Comparison of ENCODE assay signal across 1 cellular context in genomic region chr9:105447814-105448812, GRCh38.
TF ChIP-seq lines count a peak whose summit lies in the region.

Gene FSD1L, plus strand, starts transcription at chr9:105448034. Its CDS starts 187 bp downstream, at chr9:105448221.

TF ChIP-seq in K562, 482 proteins besides CTCF, POLR2A, EP300 and RAD21 (continued from another document):
- TF ChIP-seq ZHX1 (conservative IDR thresholded peaks at IDR 0.05; ENCODE audit: low read length) (0 out of 2 replicates have a peak, but pooled peaks have one; percentile 22), HLTF (IDR thresholded peaks at IDR 0.05) (no peak), ZNF583 (CRISPR knock-in tag; IDR thresholded peaks at IDR 0.05) (no peak), ELF2 (CRISPR knock-in tag; IDR thresholded peaks at IDR 0.05) (peak; percentile 48; the same call in 1 of the 2 replicates), BHLHE40 (IDR thresholded peaks at IDR 0.05; ENCODE audit: low read length) (peak; percentile 74), ZKSCAN3 (CRISPR knock-in tag; IDR thresholded peaks at IDR 0.05) (no peak), TAF7 (tag; IDR thresholded peaks at IDR 0.05) (peak; percentile 14; the same call in 1 of the 2 replicates), ZC3H4 (CRISPR knock-in tag; IDR thresholded peaks at IDR 0.05; ENCODE audit: borderline replicate concordance) (no peak), ZNF134 (CRISPR knock-in tag; conservative IDR thresholded peaks at IDR 0.05) (no peak), ATF7 (IDR thresholded peaks at IDR 0.05) (peak; percentile 63; the same call in 1 of the 2 replicates), THAP7 (CRISPR knock-in tag; IDR thresholded peaks at IDR 0.05) (no peak), ZNF586 (CRISPR knock-in tag; conservative IDR thresholded peaks at IDR 0.05) (no peak), ETS2 (tag; IDR thresholded peaks at IDR 0.05; ENCODE audit: borderline replicate concordance, poor library complexity, severe bottlenecking) (no peak), ELF4 (CRISPR knock-in tag; IDR thresholded peaks at IDR 0.05) (no peak), POLR2G (IDR thresholded peaks at IDR 0.05; ENCODE audit: low read depth, low read length) (peak; percentile 85), BRCA1 (IDR thresholded peaks at IDR 0.05) (no peak), BRCA1 (CRISPR knock-in tag; IDR thresholded peaks at IDR 0.05) (no peak), ZNF561 (CRISPR knock-in tag; conservative IDR thresholded peaks at IDR 0.05) (no peak), ZNF316 (IDR thresholded peaks at IDR 0.05) (no peak), CGGBP1 (CRISPR knock-in tag; IDR thresholded peaks at IDR 0.05) (no peak), MAFF (IDR thresholded peaks at IDR 0.05; ENCODE audit: low read length) (no peak), RHOXF2B (CRISPR knock-in tag; conservative IDR thresholded peaks at IDR 0.05) (no peak), ZBTB8A (IDR thresholded peaks at IDR 0.05; ENCODE audit: partially characterized antibody) (no peak), OTX1 (CRISPR knock-in tag; IDR thresholded peaks at IDR 0.05) (no peak), ESRRA (IDR thresholded peaks at IDR 0.05; ENCODE audit: borderline replicate concordance, low read depth) (peak; percentile 71; the same call in 1 of the 2 replicates), ZNF609 (CRISPR knock-in tag; IDR thresholded peaks at IDR 0.05; ENCODE audit: borderline replicate concordance) (no peak), SMARCC2 (IDR thresholded peaks at IDR 0.05; ENCODE audit: low read depth) (no peak), MTF1 (CRISPR knock-in tag; IDR thresholded peaks at IDR 0.05; ENCODE audit: borderline replicate concordance) (no peak), SRSF3 (IDR thresholded peaks at IDR 0.05; ENCODE audit: insufficient read depth, low read length) (no peak), DACH1 (IDR thresholded peaks at IDR 0.05; ENCODE audit: partially characterized antibody) (no peak), PML (IDR thresholded peaks at IDR 0.05; ENCODE audit: low read length) (0 out of 2 replicates have a peak, but pooled peaks have one; percentile 28), ZBTB7A (IDR thresholded peaks at IDR 0.05; ENCODE audit: borderline replicate concordance, control insufficient read depth, low read depth, low read length) (peak; percentile 16; the same call in 1 of the 2 replicates), ZNF780A (CRISPR knock-in tag; IDR thresholded peaks at IDR 0.05) (no peak), TRIM25 (IDR thresholded peaks at IDR 0.05; ENCODE audit: borderline replicate concordance) (no peak), SAFB (IDR thresholded peaks at IDR 0.05; ENCODE audit: borderline replicate concordance, low read depth, low read length) (peak; percentile 66; the same call in 1 of the 2 replicates), NR3C1 (CRISPR knock-in tag; IDR thresholded peaks at IDR 0.05) (no peak), KDM5B (IDR thresholded peaks at IDR 0.05; ENCODE audit: insufficient replicate concordance, low read depth, low read length) (peak; percentile 59), TEAD4 (IDR thresholded peaks at IDR 0.05; ENCODE audit: low read length) (no peak), TEAD4 (CRISPR knock-in tag; IDR thresholded peaks at IDR 0.05; ENCODE audit: borderline replicate concordance) (0 out of 2 replicates have a peak, but pooled peaks have one; percentile 32), JUN (IDR thresholded peaks at IDR 0.05; ENCODE audit: borderline replicate concordance, low read depth, low read length) (peak; percentile 52; the same call in 1 of the 2 replicates), JUN (CRISPR knock-in tag; IDR thresholded peaks at IDR 0.05; ENCODE audit: borderline replicate concordance) (no peak), RFX7 (CRISPR knock-in tag; IDR thresholded peaks at IDR 0.05) (no peak), SRF (CRISPR knock-in tag; IDR thresholded peaks at IDR 0.05) (no peak), TARDBP (IDR thresholded peaks at IDR 0.05) (0 out of 2 replicates have a peak, but pooled peaks have one; percentile 25), CREB1 (IDR thresholded peaks at IDR 0.05) (no peak), CREB1 (CRISPR knock-in tag; IDR thresholded peaks at IDR 0.05) (0 out of 2 replicates have a peak, but pooled peaks have one; percentile 14), HCFC1 (IDR thresholded peaks at IDR 0.05; ENCODE audit: low read depth, low read length) (0 out of 2 replicates have a peak, but pooled peaks have one; percentile 30), KLF13 (tag; IDR thresholded peaks at IDR 0.05; ENCODE audit: borderline replicate concordance, low read depth) (no peak), NCOR1 (IDR thresholded peaks at IDR 0.05) (no peak), PTBP1 (IDR thresholded peaks at IDR 0.05; ENCODE audit: low read depth, low read length) (no peak), SLC30A9 (CRISPR knock-in tag; IDR thresholded peaks at IDR 0.05) (no peak), ZNF589 (CRISPR knock-in tag; IDR thresholded peaks at IDR 0.05; ENCODE audit: low read depth) (no peak), ZNF431 (CRISPR knock-in tag; IDR thresholded peaks at IDR 0.05) (peak; percentile 68; the same call in 1 of the 2 replicates), FOXK2 (conservative IDR thresholded peaks at IDR 0.05 in 1 of 2, IDR thresholded peaks at IDR 0.05 in 1 of 2; ENCODE audit: low read depth in 2 of 2) (no peak), ZFX (CRISPR knock-in tag; IDR thresholded peaks at IDR 0.05) (peak; percentile 76), JUND (IDR thresholded peaks at IDR 0.05; ENCODE audit: borderline replicate concordance, low read depth, low read length) (0 out of 2 replicates have a peak, but pooled peaks have one; percentile 27), JUND (tag; IDR thresholded peaks at IDR 0.05; ENCODE audit: borderline replicate concordance, low read depth, low read length) (no peak; the same call in 2 of the 3 replicates), POLR2AphosphoS5 (IDR thresholded peaks at IDR 0.05; ENCODE audit: control insufficient read depth, insufficient read depth, low read depth, low read length) (no peak), ZNF324 (CRISPR knock-in tag; IDR thresholded peaks at IDR 0.05) (no peak), TCF7L2 (IDR thresholded peaks at IDR 0.05; ENCODE audit: low read depth, low read length) (no peak)
